Comparison of ENCODE assay signal across 1 cellular context in the genomic region with DNA sequence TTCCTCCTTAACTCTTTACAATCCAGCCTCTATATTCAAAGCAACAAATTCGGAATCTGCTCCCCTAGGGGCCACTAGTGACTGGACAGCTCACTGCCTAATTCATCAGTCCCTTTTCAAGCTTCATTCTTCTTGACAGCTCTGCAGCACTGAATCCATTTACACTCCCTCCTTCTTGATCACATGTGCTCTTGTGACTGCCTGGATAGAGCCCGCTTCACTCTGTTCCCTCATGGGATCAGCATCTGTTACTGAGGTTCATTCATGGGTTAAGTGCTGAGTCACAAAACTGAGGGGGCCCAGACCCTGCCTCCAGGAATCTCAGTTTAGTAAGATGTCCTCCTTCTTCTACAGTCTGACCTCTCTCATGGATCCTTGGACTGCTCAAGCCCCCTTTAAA.
TF ChIP-seq lines count a peak whose summit lies in the region.

No MANE protein-coding gene starts in this region.

TF ChIP-seq in H1, 55 proteins besides CTCF, POLR2A, EP300 and RAD21 (continued from another document):
- TF ChIP-seq RBBP5 (IDR thresholded peaks at IDR 0.05; ENCODE audit: borderline replicate concordance, low read depth, low read length) (no peak), YY1 (IDR thresholded peaks at IDR 0.05; ENCODE audit: low read depth, low read length) (no peak), SIX5 (IDR thresholded peaks at IDR 0.05; ENCODE audit: low read depth, low read length) (no peak), BACH1 (IDR thresholded peaks at IDR 0.05; ENCODE audit: low read length) (no peak), CHD1 (IDR thresholded peaks at IDR 0.05; ENCODE audit: low read depth, low read length) (no peak), ASH2L (IDR thresholded peaks at IDR 0.05; ENCODE audit: low read length) (no peak), POLR2AphosphoS5 (IDR thresholded peaks at IDR 0.05; ENCODE audit: low read depth, low read length) (no peak), HDAC6 (IDR thresholded peaks at IDR 0.05; ENCODE audit: low read depth, low read length) (no peak), ATF2 (IDR thresholded peaks at IDR 0.05; ENCODE audit: low read length) (no peak), JUND (IDR thresholded peaks at IDR 0.05; ENCODE audit: low read length) (no peak)
- TF ChIP-seq, protein P1, sequence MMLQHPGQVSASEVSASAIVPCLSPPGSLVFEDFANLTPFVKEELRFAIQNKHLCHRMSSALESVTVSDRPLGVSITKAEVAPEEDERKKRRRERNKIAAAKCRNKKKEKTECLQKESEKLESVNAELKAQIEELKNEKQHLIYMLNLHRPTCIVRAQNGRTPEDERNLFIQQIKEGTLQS (IDR thresholded peaks at IDR 0.05; ENCODE audit: insufficient read depth, low read depth, low read length) = no peak
